9 cellular contexts compared by ENCODE assay signal in genomic region chr15:92391640-92392039, GRCh38. TPM values are rescaled to one million over a fixed set of nuclear protein-coding genes. Genes with fewer than 3 reads are reported as not detected.
A peak's percentile ranks its signal among the peaks of the same experiment; 100 is the strongest.
DNase-seq lines count a peak whose midpoint lies in the region; ATAC-seq and TF ChIP-seq lines count a peak whose summit lies in the region.
"Had no signal": no experiment of that assay in that cellular context is flagged by ENCODE, and none has a peak within 500 bp of the region (broad histone marks: within the 10 kb centered on the region; RNA-seq: fewer than 3 reads in every experiment).

No MANE protein-coding gene starts in this region.

- CTCF ChIA-PET in RWPE1 (lab: Yijun Ruan, JAX), result interaction anchor here (0.6 to 2.1 kb wide), 5 partner anchors 15 to 1336 kb away, joined by 3 to 7 read pairs (median 3); no protein-coding TSS in a partner anchor

- H3K36me3 ChIP-seq in H7 (replicated peaks; ENCODE audit: control insufficient read depth, insufficient read depth, low read length), result no peaks in the 10 kb centered on the region
- no peaks in the 10 kb centered on the region for H3K36me3 ChIP-seq in iPS-15b (ENCODE audit: control insufficient read depth, insufficient read depth, low read length)

- no peak overlapping the region for H3K9ac ChIP-seq in iPS-15b (ENCODE audit: low read depth, low read length)

- ATAC-seq in GM18519 (IDR thresholded peaks at IDR 0.05; ENCODE audit: low FRiP score, unreplicated experiment), result no peak

- H3K27ac ChIP-seq in RWPE1, result no peak overlapping the region

- POLR2A ChIA-PET in RWPE1 (lab: Yijun Ruan, JAX; ENCODE audit: low non-redundant PET), result interaction anchor here (0.6 kb wide), 1 partner anchor 15 kb away, joined by 5 read pairs; no protein-coding TSS in a partner anchor

- H3K27me3 ChIP-seq in H7 (ENCODE audit: control insufficient read depth, insufficient read depth, low read length), result peaks cover 41% of the 10 kb centered on the region
- peaks cover 51% of the 10 kb centered on the region for H3K27me3 ChIP-seq in iPS-15b (ENCODE audit: control insufficient read depth, insufficient read depth, low read length)

- H3K4me3 ChIP-seq in H7 (ENCODE audit: insufficient read depth, low read depth, low read length) (no peak overlapping the region), iPS-15b (ENCODE audit: low read depth, low read length) (peak overlapping the region; percentile 83)

- H3K9me3 ChIP-seq in iPS-15b (ENCODE audit: control insufficient read depth, insufficient read depth, low read length), result no peaks in the 10 kb centered on the region

- peaks cover 3% of the 10 kb centered on the region for H3K4me1 ChIP-seq in iPS-15b (ENCODE audit: control insufficient read depth, insufficient read depth, low read length)

- DNase-seq in DMS 273 treated with DMSO at 0.1 percent for 48 hours (lab: John Stamatoyannopoulos, UW), result peak; percentile 9
- peak; percentile 62 for DNase-seq in H7
- DNase-seq in RWPE1 (ENCODE audit: low spot score), result peak; percentile 19
- no peak for DNase-seq in epidermal melanocyte (ENCODE audit: insufficient read length, low spot score)
- no peak for DNase-seq in GM19240 (ENCODE audit: insufficient read length, low spot score)
- no peak for DNase-seq in activated CD4-positive, CD25-positive, alpha-beta regulatory T cell treated with anti-CD3 and anti-CD28 coated beads, Interleukin-2, amount 50 U/mL, for 72 hours
- DNase-seq: left cardiac atrium had no signal

- no peak for TF ChIP-seq CTCF in RWPE1 (conservative IDR thresholded peaks at IDR 0.05; ENCODE audit: low read depth)

RNA-seq across cellular contexts. Expression of gene ST8SIA2, which starts 2.0 kb away (rescaled TPM):
- total RNA-seq in H7 (2014; rRNA removed; shearing (Covaris generic)), result 3.7 and 11.8 TPM in 2 replicates

Comparison
In these comparisons a context has a peak if more than half of its experiments do, and no peak if none do; other contexts are left out.
1. DNase-seq: peak in DMS 273 treated with DMSO at 0.1 percent for 48 hours (single experiment), H7 (single experiment) and RWPE1 (single experiment); none in epidermal melanocyte (single experiment), GM19240 (single experiment) and activated CD4-positive, CD25-positive, alpha-beta regulatory T cell treated with anti-CD3 and anti-CD28 coated beads, Interleukin-2, amount 50 U/mL, for 72 hours (single experiment).